ENCODE assay signal across 16 cellular contexts in genomic region chr2:191593622-191594416, GRCh38.
DNase-seq lines count a peak whose midpoint lies in the region; ATAC-seq and TF ChIP-seq lines count a peak whose summit lies in the region.
"Had no signal": no experiment of that assay in that cellular context is flagged by ENCODE, and none has a peak within 500 bp of the region (broad histone marks: within the 10 kb centered on the region; RNA-seq: fewer than 3 reads in every experiment).

No MANE protein-coding gene starts in this region.

- no peaks in the 10 kb centered on the region for H3K36me3 Mint-ChIP-seq in endodermal cell (ENCODE audit: low read depth)
- H3K36me3 Mint-ChIP-seq: CD8-positive, alpha-beta T cell had no signal

- H3K4me3 Mint-ChIP-seq in endodermal cell: no peak overlapping the region
- H3K4me3 Mint-ChIP-seq: activated CD4-positive, alpha-beta T cell treated with anti-CD3 and anti-CD28 coated beads for 36 hours; activated T-cell treated with anti-CD3 and anti-CD28 coated beads, Interleukin-2, amount 50 U/mL, for 72 hours; CD8-positive, alpha-beta T cell had no signal

- DNase-seq in ELR (ENCODE audit: low read depth) (peak; percentile 90), MG63 (peak; percentile 67), cardiac fibroblast (ENCODE audit: low read depth in 2 of 2) (peak; percentile 35 to 81), omental fat pad (ENCODE audit: low spot score) (no peak), globus pallidus (ENCODE audit: low spot score) (no peak), endodermal cell (no peak)
- DNase-seq in stimulated activated CD4-positive, alpha-beta T cell treated with anti-CD3 and anti-CD28 coated beads, Interleukin-2, amount 100 ng/mL, for 24 hours: no peak
- DNase-seq: activated CD4-positive, alpha-beta T cell treated with anti-CD3 and anti-CD28 coated beads for 36 hours; activated T-cell treated with anti-CD3 and anti-CD28 coated beads, Interleukin-2, amount 50 U/mL, for 72 hours; CD8-positive, alpha-beta T cell; glutamatergic neuron; Karpas-422; NCI-H2107; stomach had no signal

- peak; percentile 96 for ATAC-seq in omental fat pad (ENCODE audit: low FRiP score)
- ATAC-seq in HG03439 (IDR thresholded peaks at IDR 0.05; ENCODE audit: unreplicated experiment): no peak
- ATAC-seq: activated CD4-positive, alpha-beta T cell treated with anti-CD3 and anti-CD28 coated beads for 36 hours; activated T-cell treated with anti-CD3 and anti-CD28 coated beads, Interleukin-2, amount 50 U/mL, for 72 hours; CD8-positive, alpha-beta T cell; sciatic nerve had no signal

- no peak overlapping the region for H3K9ac ChIP-seq in endodermal cell (ENCODE audit: extremely low read depth, low read length, poor library complexity, severe bottlenecking)

- no peak for TF ChIP-seq CTCF in cardiac fibroblast (IDR thresholded peaks at IDR 0.05; ENCODE audit: low read depth, low read length)
- no peak for TF ChIP-seq CTCF in omental fat pad (IDR thresholded peaks at IDR 0.05)
- TF ChIP-seq CTCF in endodermal cell (conservative IDR thresholded peaks at IDR 0.05): no peak

- H3K9me3 ChIP-seq in MG63 (no peaks in the 10 kb centered on the region), endodermal cell (ENCODE audit: control insufficient read depth, low read length) (no peaks in the 10 kb centered on the region)
- H3K9me3 ChIP-seq: stomach had no signal

- H3K4me1 ChIP-seq in endodermal cell (ENCODE audit: control insufficient read depth, insufficient read depth, low read length): no peaks in the 10 kb centered on the region
- H3K4me1 ChIP-seq: stomach had no signal

- no peak overlapping the region for H3K27ac ChIP-seq in endodermal cell (ENCODE audit: low read depth, low read length)
- H3K27ac ChIP-seq: stomach had no signal

- H3K27ac Mint-ChIP-seq in endodermal cell: no peak overlapping the region
- H3K27ac Mint-ChIP-seq: activated CD4-positive, alpha-beta T cell treated with anti-CD3 and anti-CD28 coated beads for 36 hours; activated T-cell treated with anti-CD3 and anti-CD28 coated beads, Interleukin-2, amount 50 U/mL, for 72 hours; CD8-positive, alpha-beta T cell had no signal

- 83 to 90% methylated on average over 2 to 5 of the region's 5 CpGs for WGBS in endodermal cell (ENCODE audit: insufficient coverage in 1 of 2, insufficient read length in 1 of 2), 2 experiments

- no peaks in the 10 kb centered on the region for H3K4me1 Mint-ChIP-seq in endodermal cell
- H3K4me1 Mint-ChIP-seq: activated CD4-positive, alpha-beta T cell treated with anti-CD3 and anti-CD28 coated beads for 36 hours had no signal

- no peaks in the 10 kb centered on the region for H3K36me3 ChIP-seq in MG63
- H3K36me3 ChIP-seq in endodermal cell (ENCODE audit: control insufficient read depth, insufficient read depth, low read length): no peaks in the 10 kb centered on the region
- H3K36me3 ChIP-seq: stomach had no signal

- H3K4me3 ChIP-seq in MG63 (no peak overlapping the region), cardiac fibroblast (replicated peaks in 1 of 2; ENCODE audit: low read depth in 2 of 2, low read length in 2 of 2) (no peak overlapping the region), endodermal cell (ENCODE audit: low read length) (no peak overlapping the region)
- H3K4me3 ChIP-seq: stomach had no signal

- no peaks in the 10 kb centered on the region for H3K9me3 Mint-ChIP-seq in endodermal cell
- H3K9me3 Mint-ChIP-seq: activated T-cell treated with anti-CD3 and anti-CD28 coated beads, Interleukin-2, amount 50 U/mL, for 72 hours; CD8-positive, alpha-beta T cell had no signal

- no peaks in the 10 kb centered on the region for H3K27me3 ChIP-seq in MG63
- H3K27me3 ChIP-seq in endodermal cell (ENCODE audit: control insufficient read depth, insufficient read depth, low read length, poor library complexity, severe bottlenecking): no peaks in the 10 kb centered on the region
- H3K27me3 ChIP-seq: stomach had no signal

- no peaks in the 10 kb centered on the region for H3K27me3 Mint-ChIP-seq in endodermal cell (ENCODE audit: insufficient read depth)
- H3K27me3 Mint-ChIP-seq: activated CD4-positive, alpha-beta T cell treated with anti-CD3 and anti-CD28 coated beads for 36 hours had no signal

Comparison
In these comparisons a context has a peak if more than half of its experiments do, and no peak if none do; other contexts are left out.
1. DNase-seq: peak in ELR (single experiment), MG63 (single experiment) and cardiac fibroblast (2 of 2); none in omental fat pad (single experiment), globus pallidus (single experiment), stimulated activated CD4-positive, alpha-beta T cell treated with anti-CD3 and anti-CD28 coated beads, Interleukin-2, amount 100 ng/mL, for 24 hours (0 of 2) and endodermal cell (single experiment).